Comparison of ENCODE assay signal across 13 cellular contexts in the genomic region with DNA sequence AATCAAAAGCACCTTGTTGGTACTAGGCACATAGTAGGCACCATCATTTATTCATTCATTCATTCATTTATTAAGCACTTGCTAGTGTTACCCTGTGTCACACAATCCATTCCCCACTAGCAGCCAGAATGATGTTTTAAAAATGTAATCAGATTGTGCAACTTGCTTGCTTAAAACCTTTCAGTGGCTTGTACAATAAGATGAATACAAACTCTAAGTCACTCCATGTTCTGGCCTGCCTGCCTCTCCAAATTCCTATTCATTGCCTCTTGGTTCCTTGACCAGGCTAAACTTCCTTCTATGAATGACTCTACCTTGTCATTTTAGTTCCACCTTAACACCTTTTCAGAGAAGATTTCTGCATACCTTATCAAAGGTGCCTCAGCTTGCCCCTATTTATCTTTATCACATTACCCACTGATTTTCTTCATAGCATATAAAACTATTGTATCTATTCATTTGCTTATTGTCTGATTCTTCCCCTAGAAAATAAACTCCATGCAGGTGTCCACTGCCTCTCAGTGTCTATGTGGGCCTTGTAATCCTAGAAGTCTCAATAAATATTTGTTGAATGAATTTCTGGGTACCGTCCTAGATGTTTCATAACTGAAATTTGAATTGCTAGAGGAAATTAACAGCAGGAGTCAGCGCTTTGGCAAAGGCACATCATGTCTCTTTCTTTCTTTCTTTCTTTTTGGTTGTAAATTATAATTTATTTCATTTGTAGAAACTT.
A peak's percentile ranks its signal among the peaks of the same experiment; 100 is the strongest.
DNase-seq lines count a peak whose midpoint lies in the region; ATAC-seq, FAIRE-seq and TF ChIP-seq lines count a peak whose summit lies in the region.
"Had no signal": no experiment of that assay in that cellular context is flagged by ENCODE, and none has a peak within 500 bp of the region (broad histone marks: within the 10 kb centered on the region; RNA-seq: fewer than 3 reads in every experiment).

No MANE protein-coding gene starts in this region.

- no peaks in the 10 kb centered on the region for H3K27me3 Mint-ChIP-seq in CD4-positive, CD25-positive, alpha-beta regulatory T cell
- H3K27me3 Mint-ChIP-seq in natural killer cell treated with Interleukin-12 subunit alpha and Interleukin-12 subunit beta and Interleukin-15 and Interleukin-18, amount 100 ng/mL, for 72 hours: no peaks in the 10 kb centered on the region

- no peak for DNase-seq in CD4-positive, CD25-positive, alpha-beta regulatory T cell
- no peak for DNase-seq in natural killer cell treated with Interleukin-12 subunit alpha and Interleukin-12 subunit beta and Interleukin-15 and Interleukin-18, amount 100 ng/mL, for 72 hours (ENCODE audit: low spot score)
- DNase-seq in hepatic stellate cell (ENCODE audit: low spot score): no peak
- DNase-seq in GM12891 (ENCODE audit: insufficient read length, low spot score): no peak
- DNase-seq: activated effector memory CD4-positive, alpha-beta T cell treated with Interleukin-2 at 50 U/mL for 16 hours; CD8-positive, alpha-beta T cell; NCI-H187 had no signal

- no peak for ATAC-seq in CD4-positive, CD25-positive, alpha-beta regulatory T cell (ENCODE audit: low read depth in 2 of 2)
- ATAC-seq in natural killer cell treated with Interleukin-12 subunit alpha and Interleukin-12 subunit beta and Interleukin-15 and Interleukin-18, amount 100 ng/mL, for 72 hours: no peak
- ATAC-seq in GM21367 (IDR thresholded peaks at IDR 0.05; ENCODE audit: unreplicated experiment) (no peak), HG02884 (IDR thresholded peaks at IDR 0.05; ENCODE audit: unreplicated experiment) (no peak)
- ATAC-seq: activated CD4-positive, CD25-positive, alpha-beta regulatory T cell treated with anti-CD3 and anti-CD28 coated beads, Interleukin-2, amount 50 U/mL, for 24 hours; CD8-positive, alpha-beta T cell had no signal

- no peaks in the 10 kb centered on the region for H3K27me3 ChIP-seq in CD4-positive, CD25-positive, alpha-beta regulatory T cell (ENCODE audit: control insufficient read depth, insufficient read depth, low read length)
- no peaks in the 10 kb centered on the region for H3K27me3 ChIP-seq in endocrine pancreas (ENCODE audit: control insufficient read depth, insufficient read depth, low read length)

- peak overlapping the region; percentile 74 for H3K4me3 ChIP-seq in CD4-positive, CD25-positive, alpha-beta regulatory T cell (ENCODE audit: low read depth, low read length)
- peak overlapping the region; percentile 24 for H3K4me3 ChIP-seq in endocrine pancreas (ENCODE audit: control insufficient read depth, insufficient read depth, low read length)

- peak overlapping the region; percentile 17 to 75 (median 68) for H3K4me3 Mint-ChIP-seq in CD4-positive, CD25-positive, alpha-beta regulatory T cell
- peak overlapping the region; percentile 60 for H3K4me3 Mint-ChIP-seq in natural killer cell treated with Interleukin-12 subunit alpha and Interleukin-12 subunit beta and Interleukin-15 and Interleukin-18, amount 100 ng/mL, for 72 hours

- no peak overlapping the region for H3K9ac ChIP-seq in endocrine pancreas (ENCODE audit: control insufficient read depth, insufficient read depth, low read length)

- no peaks in the 10 kb centered on the region for H3K9me3 ChIP-seq in CD4-positive, CD25-positive, alpha-beta regulatory T cell (ENCODE audit: control insufficient read depth in 2 of 2, low read length in 2 of 2)
- peaks cover 24% of the 10 kb centered on the region for H3K9me3 ChIP-seq in KOPT-K1 (ENCODE audit: insufficient read depth, low read length, poor library complexity, severe bottlenecking)
- H3K9me3 ChIP-seq in endocrine pancreas (ENCODE audit: control insufficient read depth, low read length): no peaks in the 10 kb centered on the region

- H3K36me3 Mint-ChIP-seq in CD4-positive, CD25-positive, alpha-beta regulatory T cell: no peaks in the 10 kb centered on the region
- no peaks in the 10 kb centered on the region for H3K36me3 Mint-ChIP-seq in natural killer cell treated with Interleukin-12 subunit alpha and Interleukin-12 subunit beta and Interleukin-15 and Interleukin-18, amount 100 ng/mL, for 72 hours
- H3K36me3 Mint-ChIP-seq: CD8-positive, alpha-beta T cell; IgD-negative memory B cell had no signal

- FAIRE-seq in GM12891 (lab: Jason Lieb, UNC): no peak

- no peak overlapping the region for H3K27ac Mint-ChIP-seq in CD4-positive, CD25-positive, alpha-beta regulatory T cell
- no peak overlapping the region for H3K27ac Mint-ChIP-seq in natural killer cell treated with Interleukin-12 subunit alpha and Interleukin-12 subunit beta and Interleukin-15 and Interleukin-18, amount 100 ng/mL, for 72 hours
- H3K27ac Mint-ChIP-seq: CD8-positive, alpha-beta T cell; IgD-negative memory B cell had no signal

- no peak for TF ChIP-seq POLR2A in GM12891 (IDR thresholded peaks at IDR 0.05; ENCODE audit: low read depth, low read length)

- H3K4me1 ChIP-seq in CD4-positive, CD25-positive, alpha-beta regulatory T cell (ENCODE audit: control insufficient read depth, insufficient read depth, low read length, poor library complexity, severe bottlenecking): peaks cover 16% of the 10 kb centered on the region
- no peaks in the 10 kb centered on the region for H3K4me1 ChIP-seq in endocrine pancreas (ENCODE audit: control insufficient read depth, insufficient read depth, low read length)

- H3K4me1 Mint-ChIP-seq in CD4-positive, CD25-positive, alpha-beta regulatory T cell: peaks cover 21 to 45% (median 35%) of the 10 kb centered on the region in 4 donors
- peaks cover 26 to 30% of the 10 kb centered on the region in 2 donors for H3K4me1 Mint-ChIP-seq in natural killer cell treated with Interleukin-12 subunit alpha and Interleukin-12 subunit beta and Interleukin-15 and Interleukin-18, amount 100 ng/mL, for 72 hours (ENCODE audit: low read depth in 2 of 2)

- no peak overlapping the region for H3K27ac ChIP-seq in CD4-positive, CD25-positive, alpha-beta regulatory T cell (ENCODE audit: insufficient read depth, low read length, poor library complexity, severe bottlenecking)
- peak overlapping the region; percentile 59 for H3K27ac ChIP-seq in KOPT-K1 (ENCODE audit: low read depth, low read length, poor library complexity, severe bottlenecking)

- H3K9me3 Mint-ChIP-seq in CD4-positive, CD25-positive, alpha-beta regulatory T cell: peaks cover 0 to 3% (median 0%) of the 10 kb centered on the region in 7 donors
- no peaks in the 10 kb centered on the region for H3K9me3 Mint-ChIP-seq in natural killer cell treated with Interleukin-12 subunit alpha and Interleukin-12 subunit beta and Interleukin-15 and Interleukin-18, amount 100 ng/mL, for 72 hours
- H3K9me3 Mint-ChIP-seq: CD8-positive, alpha-beta T cell; IgD-negative memory B cell had no signal

- no peaks in the 10 kb centered on the region for H3K36me3 ChIP-seq in CD4-positive, CD25-positive, alpha-beta regulatory T cell (ENCODE audit: control insufficient read depth, insufficient read depth, low read length)
- H3K36me3 ChIP-seq in KOPT-K1 (ENCODE audit: insufficient read depth, low read length): no peaks in the 10 kb centered on the region
- no peaks in the 10 kb centered on the region for H3K36me3 ChIP-seq in endocrine pancreas (ENCODE audit: control insufficient read depth, insufficient read depth, low read length)

TF ChIP-seq in GM12891, 5 proteins besides CTCF, POLR2A, EP300 and RAD21:
- no peak for TF ChIP-seq SPI1 (IDR thresholded peaks at IDR 0.05; ENCODE audit: low read depth, low read length)
- TF ChIP-seq POU2F2 (IDR thresholded peaks at IDR 0.05; ENCODE audit: low read depth, low read length): no peak
- no peak for TF ChIP-seq PAX5 (IDR thresholded peaks at IDR 0.05; ENCODE audit: insufficient read depth, low read length, severe bottlenecking)
- TF ChIP-seq TAF1 (IDR thresholded peaks at IDR 0.05; ENCODE audit: low read depth, low read length): no peak
- no peak for TF ChIP-seq POLR2AphosphoS5 (IDR thresholded peaks at IDR 0.05; ENCODE audit: low read depth, low read length)
